In genomic region chr22:20284471-20285086, GRCh38 we compare ENCODE assay signal across 9 cellular contexts. TPM values are rescaled to one million over a fixed set of nuclear protein-coding genes. Genes with fewer than 3 reads are reported as not detected.
"Had no signal": no experiment of that assay in that cellular context is flagged by ENCODE, and none has a peak within 500 bp of the region (broad histone marks: within the 10 kb centered on the region; RNA-seq: fewer than 3 reads in every experiment).

No MANE protein-coding gene starts in this region.

- H3K4me2 ChIP-seq: KMS-11 had no signal

- H3K4me3 Mint-ChIP-seq: H9 had no signal

- H3K4me3 ChIP-seq: GM23248 had no signal

- H3K9ac ChIP-seq: GM23248, KMS-11 had no signal

- DNase-seq: GM23248, GOT3, H9, HCEC 1CT, IMR-90, KBM-7 had no signal

- H3K27ac ChIP-seq: GM23248, KMS-11 had no signal

- H2AFZ ChIP-seq: GM23248 had no signal

- H3K9me3 Mint-ChIP-seq: H9 had no signal

- FAIRE-seq: H54, HTR-8/SVneo had no signal

RNA-seq across cellular contexts. Expression of gene RTN4R, which starts 16.5 kb away (rescaled TPM):
- total RNA-seq: GM23248 had no signal
